ENCODE assay signal across 30 cellular contexts in genomic region chr18:25262920-25263319, GRCh38.
DNase-seq lines count a peak whose midpoint lies in the region; ATAC-seq and TF ChIP-seq lines count a peak whose summit lies in the region.
"Had no signal": no experiment of that assay in that cellular context is flagged by ENCODE, and none has a peak within 500 bp of the region (broad histone marks: within the 10 kb centered on the region; RNA-seq: fewer than 3 reads in every experiment).

No MANE protein-coding gene starts in this region.

- no peaks in the 10 kb centered on the region for H3K9me3 Mint-ChIP-seq in activated CD8-positive, alpha-beta T cell treated with anti-CD3 and anti-CD28 coated beads, Interleukin-2, amount 10 ng/mL, durations not matched to agents 7 days and 5 days (ENCODE audit: insufficient read depth)
- H3K9me3 Mint-ChIP-seq in H9, result peaks cover 0 to under 1% of the 10 kb centered on the region in 2 experiments; a peak in 1 of 5 replicates
- H3K9me3 Mint-ChIP-seq: activated CD4-positive, alpha-beta T cell treated with anti-CD3 and anti-CD28 coated beads, Interleukin-2, amount 10 ng/mL, durations not matched to agents 7 days and 5 days had no signal

- no peak overlapping the region for H2BK12ac ChIP-seq in H9 (ENCODE audit: insufficient read length, low read depth, low read length)

- POLR2A ChIA-PET in activated CD8-positive, alpha-beta T cell treated with anti-CD3 and anti-CD28 coated beads, Interleukin-2, amount 10 ng/mL, durations not matched to agents 7 days and 5 days (lab: Charles Lee), result no interaction called here

- no peaks in the 10 kb centered on the region for H3K23me2 ChIP-seq in H9 (ENCODE audit: insufficient read length, low read depth, low read length, poor library complexity, severe bottlenecking)

- no peak overlapping the region for H3K4ac ChIP-seq in H9 (ENCODE audit: low read depth, low read length)

- H3K4me3 ChIP-seq in fibroblast of mammary gland (ENCODE audit: control insufficient read depth, low read depth, low read length), result no peak overlapping the region
- H3K4me3 ChIP-seq: colonic mucosa, esophagus squamous epithelium, MG63, Peyer's patch, skin epidermis, thoracic aorta had no signal

- no peak overlapping the region for H4K91ac ChIP-seq in H9 (ENCODE audit: insufficient read length, low read depth, low read length)

- CTCF ChIA-PET in activated CD8-positive, alpha-beta T cell treated with anti-CD3 and anti-CD28 coated beads, Interleukin-2, amount 10 ng/mL, durations not matched to agents 7 days and 5 days (lab: Charles Lee), result no interaction called here

- no peaks in the 10 kb centered on the region for H3K79me1 ChIP-seq in H9 (ENCODE audit: insufficient read depth, low read depth, low read length, poor library complexity, severe bottlenecking)

- H4K20me1 ChIP-seq in H9 (ENCODE audit: control insufficient read depth, insufficient read depth, insufficient read length), result no peaks in the 10 kb centered on the region

- no peak overlapping the region for H3T11ph ChIP-seq in H9 (ENCODE audit: low read length)

- DNase-seq in EH (ENCODE audit: low read depth) (peak; percentile 88), M059J (ENCODE audit: low read depth) (peak; percentile 96), fibroblast of mammary gland (ENCODE audit: low read depth) (peak; percentile 72), myocyte (ENCODE audit: low read depth) (peak; percentile 34), H9 (no peak)
- no peak for DNase-seq in activated CD8-positive, alpha-beta T cell treated with anti-CD3 and anti-CD28 coated beads, Interleukin-2, amount 10 ng/mL, durations not matched to agents 7 days and 5 days
- DNase-seq: activated CD4-positive, alpha-beta T cell treated with anti-CD3 and anti-CD28 coated beads, Interleukin-2, amount 10 ng/mL, durations not matched to agents 7 days and 5 days; colonic mucosa; COR-L47; DMS79; effector memory CD8-positive, alpha-beta T cell; esophagus squamous epithelium; head of caudate nucleus; left colon; MG63; NCI-H1436 treated with DMSO at 0.1 percent for 48 hours; NCI-H2171 treated with DMSO at 0.1 percent for 48 hours; NCI-H524 treated with DMSO at 0.1 percent for 48 hours; Peyer's patch; stimulated activated CD4-positive, alpha-beta T cell treated with anti-CD3 and anti-CD28 coated beads, Interleukin-2, amount 100 ng/mL, for 48 hours; stimulated activated naive CD4-positive, alpha-beta T cell had no signal

- H3K23ac ChIP-seq in H9 (ENCODE audit: insufficient read length, low read depth, low read length), result no peak overlapping the region

- no peak overlapping the region for H3K14ac ChIP-seq in H9 (ENCODE audit: insufficient read depth, low read length)

- H3K27me3 Mint-ChIP-seq in activated CD8-positive, alpha-beta T cell treated with anti-CD3 and anti-CD28 coated beads, Interleukin-2, amount 10 ng/mL, durations not matched to agents 7 days and 5 days (ENCODE audit: low read depth), result no peaks in the 10 kb centered on the region
- peaks cover 4% of the 10 kb centered on the region for H3K27me3 Mint-ChIP-seq in H9 (ENCODE audit: low read depth)
- H3K27me3 Mint-ChIP-seq: activated T-helper 17 cell treated with anti-CD3 and anti-CD28 coated beads, Interleukin-2, amount 50 U/mL, for 72 hours; brain had no signal

- TF ChIP-seq CTCF in fibroblast of mammary gland (conservative IDR thresholded peaks at IDR 0.05; ENCODE audit: control insufficient read depth, insufficient read depth, low read depth, low read length) (no peak), H9 (conservative IDR thresholded peaks at IDR 0.05) (no peak)

- no peak overlapping the region for H3K27ac ChIP-seq in H9 (ENCODE audit: insufficient read length, low read depth, low read length)
- H3K27ac ChIP-seq: colonic mucosa, esophagus squamous epithelium, Peyer's patch, skin epidermis, thoracic aorta, VCaP had no signal

- H3K27ac Mint-ChIP-seq in activated CD8-positive, alpha-beta T cell treated with anti-CD3 and anti-CD28 coated beads, Interleukin-2, amount 10 ng/mL, durations not matched to agents 7 days and 5 days, result no peak overlapping the region
- no peak overlapping the region; a peak in 1 of 7 replicates for H3K27ac Mint-ChIP-seq in H9
- H3K27ac Mint-ChIP-seq: activated CD4-positive, alpha-beta T cell treated with anti-CD3 and anti-CD28 coated beads, Interleukin-2, amount 10 ng/mL, durations not matched to agents 7 days and 5 days; activated naive CD4-positive, alpha-beta T cell treated with anti-CD3 and anti-CD28 coated beads, Interleukin-2, amount 50 U/mL, for 72 hours; activated T-helper 17 cell treated with anti-CD3 and anti-CD28 coated beads, Interleukin-2, amount 50 U/mL, for 72 hours; effector memory CD8-positive, alpha-beta T cell had no signal

- H4K8ac ChIP-seq in H9 (replicated peaks; ENCODE audit: insufficient read length, low read depth, low read length), result no peak overlapping the region

- no peak overlapping the region for H3K9ac ChIP-seq in H9 (ENCODE audit: extremely low read depth, insufficient read length, low read length)

- H3K36me3 Mint-ChIP-seq in activated CD8-positive, alpha-beta T cell treated with anti-CD3 and anti-CD28 coated beads, Interleukin-2, amount 10 ng/mL, durations not matched to agents 7 days and 5 days (ENCODE audit: low read depth), result no peaks in the 10 kb centered on the region
- no peaks in the 10 kb centered on the region; a peak in 1 of 7 replicates for H3K36me3 Mint-ChIP-seq in H9 (ENCODE audit: insufficient read depth in 1 of 3, low read depth in 3 of 3)
- H3K36me3 Mint-ChIP-seq: activated naive CD4-positive, alpha-beta T cell treated with anti-CD3 and anti-CD28 coated beads, Interleukin-2, amount 50 U/mL, for 72 hours had no signal

- H3K9me3 ChIP-seq in H9 (ENCODE audit: control insufficient read depth, low read depth, low read length), result no peaks in the 10 kb centered on the region
- H3K9me3 ChIP-seq: colonic mucosa, esophagus squamous epithelium, MG63, Peyer's patch, thoracic aorta had no signal

- no peaks in the 10 kb centered on the region for H3K79me2 ChIP-seq in H9 (ENCODE audit: insufficient read depth, low read length)

- no peak overlapping the region for H4K5ac ChIP-seq in H9 (ENCODE audit: insufficient read length, low read depth, low read length)

- H3K4me3 Mint-ChIP-seq in activated CD8-positive, alpha-beta T cell treated with anti-CD3 and anti-CD28 coated beads, Interleukin-2, amount 10 ng/mL, durations not matched to agents 7 days and 5 days, result no peak overlapping the region
- H3K4me3 Mint-ChIP-seq in H9, result no peak overlapping the region
- H3K4me3 Mint-ChIP-seq: activated CD4-positive, alpha-beta T cell treated with anti-CD3 and anti-CD28 coated beads, Interleukin-2, amount 10 ng/mL, durations not matched to agents 7 days and 5 days; activated T-helper 17 cell treated with anti-CD3 and anti-CD28 coated beads, Interleukin-2, amount 50 U/mL, for 72 hours; brain; effector memory CD8-positive, alpha-beta T cell; nephron had no signal

- H2BK20ac ChIP-seq in H9 (ENCODE audit: low read depth, low read length, poor library complexity, severe bottlenecking), result no peak overlapping the region

- no peak overlapping the region for H2BK15ac ChIP-seq in H9 (ENCODE audit: low read depth, low read length)

- ATAC-seq in activated CD8-positive, alpha-beta T cell treated with anti-CD3 and anti-CD28 coated beads, Interleukin-2, amount 10 ng/mL, durations not matched to agents 7 days and 5 days, result no peak
- ATAC-seq in HG03135 (IDR thresholded peaks at IDR 0.05; ENCODE audit: unreplicated experiment), result no peak
- ATAC-seq in HG02981 (IDR thresholded peaks at IDR 0.05; ENCODE audit: unreplicated experiment), result no peak
- ATAC-seq: activated naive CD4-positive, alpha-beta T cell treated with anti-CD3 and anti-CD28 coated beads, Interleukin-2, amount 50 U/mL, for 72 hours; activated T-helper 17 cell treated with anti-CD3 and anti-CD28 coated beads, Interleukin-2, amount 50 U/mL, for 72 hours; effector memory CD8-positive, alpha-beta T cell; left colon had no signal

- H3K4me2 ChIP-seq in H9 (ENCODE audit: insufficient read depth, insufficient read length, low read length), result no peak overlapping the region

- H2BK120ac ChIP-seq in H9 (ENCODE audit: low read depth, low read length, poor library complexity, severe bottlenecking), result no peak overlapping the region

- no peak overlapping the region for H2AFZ ChIP-seq in H9 (ENCODE audit: low read length)

- H2AK5ac ChIP-seq in H9 (ENCODE audit: insufficient read length, low read length), result no peak overlapping the region

- H3K27me3 ChIP-seq in H9 (ENCODE audit: insufficient read depth, low read length), result no peaks in the 10 kb centered on the region
- H3K27me3 ChIP-seq: colonic mucosa, esophagus squamous epithelium, MG63, Peyer's patch had no signal

- H3K4me1 ChIP-seq in H9 (ENCODE audit: insufficient read depth, low read length), result peaks cover 6% of the 10 kb centered on the region; the same call in 1 of the 2 replicates
- H3K4me1 ChIP-seq: colonic mucosa, Peyer's patch had no signal

- H3K56ac ChIP-seq in H9 (ENCODE audit: insufficient read length, low read depth, low read length), result no peak overlapping the region

- WGBS in H9 (ENCODE audit: extremely low coverage, insufficient read length, low lambda C conversion rate), result no CpG with 5 or more reads among the region's 2 CpGs

- H2BK5ac ChIP-seq in H9 (ENCODE audit: insufficient read length, low read length), result no peak overlapping the region

- no peaks in the 10 kb centered on the region for H3K4me1 Mint-ChIP-seq in activated CD8-positive, alpha-beta T cell treated with anti-CD3 and anti-CD28 coated beads, Interleukin-2, amount 10 ng/mL, durations not matched to agents 7 days and 5 days (ENCODE audit: low read depth)
- H3K4me1 Mint-ChIP-seq in H9, result peaks cover 20 to 29% of the 10 kb centered on the region in 2 experiments
- H3K4me1 Mint-ChIP-seq: activated CD4-positive, alpha-beta T cell treated with anti-CD3 and anti-CD28 coated beads, Interleukin-2, amount 10 ng/mL, durations not matched to agents 7 days and 5 days; activated T-helper 17 cell treated with anti-CD3 and anti-CD28 coated beads, Interleukin-2, amount 50 U/mL, for 72 hours had no signal

- H3K18ac ChIP-seq in H9 (ENCODE audit: insufficient read length, low read depth, low read length), result no peak overlapping the region

Comparison
In these comparisons a context has a peak if more than half of its experiments do, and no peak if none do; other contexts are left out.
1. DNase-seq: peak in EH (single experiment), M059J (single experiment), fibroblast of mammary gland (single experiment) and myocyte (single experiment); none in activated CD8-positive, alpha-beta T cell treated with anti-CD3 and anti-CD28 coated beads, Interleukin-2, amount 10 ng/mL, durations not matched to agents 7 days and 5 days (single experiment) and H9 (single experiment).